Comparison of ENCODE assay signal across 23 cellular contexts in the genomic region with DNA sequence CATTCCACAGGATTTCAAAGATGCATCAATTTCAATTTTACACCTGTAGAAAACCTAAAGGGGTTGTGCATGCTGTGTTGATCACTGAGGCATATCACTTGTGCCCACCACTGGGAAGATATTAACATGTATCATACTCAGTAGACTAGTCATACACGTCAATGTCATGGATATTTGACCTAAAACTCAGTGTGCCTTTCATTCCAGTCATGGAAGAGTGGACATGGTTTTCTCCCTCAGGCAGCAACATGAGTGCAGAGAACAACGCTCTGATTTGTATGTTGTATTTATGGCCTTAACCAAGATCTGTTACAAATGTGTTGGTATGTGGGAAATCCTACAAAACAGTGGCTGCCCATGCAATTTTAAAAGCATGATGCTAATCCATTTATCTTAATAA. TPM values are rescaled to one million over a fixed set of nuclear protein-coding genes. Genes with fewer than 3 reads are reported as not detected.
DNase-seq lines count a peak whose midpoint lies in the region; ATAC-seq, FAIRE-seq and TF ChIP-seq lines count a peak whose summit lies in the region.
"Had no signal": no experiment of that assay in that cellular context is flagged by ENCODE, and none has a peak within 500 bp of the region (broad histone marks: within the 10 kb centered on the region; RNA-seq: fewer than 3 reads in every experiment).

No MANE protein-coding gene starts in this region.

- no peaks in the 10 kb centered on the region for H3K36me3 ChIP-seq in breast epithelium
- H3K36me3 ChIP-seq: BE2C had no signal

- ATAC-seq in GM19395 (IDR thresholded peaks at IDR 0.05; ENCODE audit: unreplicated experiment) (no peak), GM21825 (IDR thresholded peaks at IDR 0.05; ENCODE audit: unreplicated experiment) (no peak)
- ATAC-seq: GM12878 had no signal

- H3K27ac ChIP-seq in breast epithelium, result no peak overlapping the region
- H3K27ac ChIP-seq: GM23248, HL-60 had no signal

- H3K27me3 ChIP-seq in breast epithelium, result peaks cover 0 to 12% of the 10 kb centered on the region in 2 donors
- H3K27me3 ChIP-seq: BE2C had no signal

- no peak overlapping the region for H3K4me3 ChIP-seq in breast epithelium
- H3K4me3 ChIP-seq: GM12878, GM23248 had no signal

- no peak for TF ChIP-seq POLR2A in H54 (IDR thresholded peaks at IDR 0.05; ENCODE audit: low read depth, low read length)
- no peak for TF ChIP-seq POLR2A in breast epithelium (IDR thresholded peaks at IDR 0.05)

- peak; percentile 6 for FAIRE-seq in H54 (lab: Jason Lieb, UNC)
- FAIRE-seq: GM12878 had no signal

- TF ChIP-seq CTCF in breast epithelium (IDR thresholded peaks at IDR 0.05), result no peak

- intact Hi-C loops in breast epithelium (cut with DNase I; ENCODE audit: low total_unique reads), result no loop called here

- DNase-seq in H54 (ENCODE audit: insufficient read length, low spot score), result no peak
- peak; percentile 59 for DNase-seq in glomerular visceral epithelial cell (ENCODE audit: extremely low spot score)
- peak; percentile 63 for DNase-seq in left kidney (ENCODE audit: low read depth, low spot score)
- DNase-seq in NCI-H2196 treated with DMSO at 0.1 percent for 48 hours (lab: John Stamatoyannopoulos, UW; ENCODE audit: unreplicated experiment), result no peak
- DNase-seq in breast epithelium (ENCODE audit: low spot score in 2 of 2), result no peak
- DNase-seq: 8988T; BE2C; C1 segment of cervical spinal cord; CD4-positive, CD25-positive, alpha-beta regulatory T cell; CD8-positive, alpha-beta memory T cell; COR-L47; DMS 273 treated with DMSO at 0.1 percent for 48 hours; DMS53; DND-41; EL; GM23248; HCEC 1CT had no signal

- H3K9me3 ChIP-seq in breast epithelium, result no peaks in the 10 kb centered on the region
- H3K9me3 ChIP-seq: BE2C had no signal

- no peaks in the 10 kb centered on the region for H3K4me1 ChIP-seq in breast epithelium

RNA-seq across cellular contexts. Expression of gene C1orf53, which starts 6.1 kb away (rescaled TPM):
- total RNA-seq in breast epithelium, result 1 to 10 TPM; 2.0 to 2.6 (median 2.6) TPM
- total RNA-seq: CD4-positive, CD25-positive, alpha-beta regulatory T cell had no signal

RNA-seq across cellular contexts. Expression of gene LHX9, which starts 20.9 kb away (rescaled TPM):
- not detected for total RNA-seq in breast epithelium
- total RNA-seq: A673; CD4-positive, CD25-positive, alpha-beta regulatory T cell; G401; GM12878 had no signal

Comparison
In these comparisons a context has a peak if more than half of its experiments do, and no peak if none do; other contexts are left out.
1. DNase-seq: peak in glomerular visceral epithelial cell (single experiment) and left kidney (single experiment); none in H54 (single experiment), NCI-H2196 treated with DMSO at 0.1 percent for 48 hours (single experiment) and breast epithelium (0 of 2).